In genomic region chr11:76268498-76268897, GRCh38 we compare ENCODE assay signal across 25 cellular contexts.
"Had no signal": no experiment of that assay in that cellular context is flagged by ENCODE, and none has a peak within 500 bp of the region (broad histone marks: within the 10 kb centered on the region; RNA-seq: fewer than 3 reads in every experiment).

No MANE protein-coding gene starts in this region.

- H3K9me3 ChIP-seq: left lung, ovary, right atrium auricular region, right lobe of liver, stomach, testis, thyroid gland, transverse colon, upper lobe of left lung had no signal

- DNase-seq: hypothalamus; immature natural killer cell; kidney; left colon; left lung; mesendoderm; naive B cell; natural killer cell; ovary; stimulated activated CD4-positive, alpha-beta T cell treated with anti-CD3 and anti-CD28 coated beads, Interleukin-12 subunit alpha, Interleukin-12 subunit beta, amount 100 ng/mL, for 4 hours; stimulated activated CD4-positive, alpha-beta T cell treated with anti-CD3 and anti-CD28 coated beads, Interleukin-15, amount 100 ng/mL, for 24 hours; stimulated activated CD4-positive, alpha-beta T cell treated with anti-CD3 and anti-CD28 coated beads, Interleukin-2, amount 100 ng/mL, for 24 hours; stimulated activated CD4-positive, alpha-beta T cell treated with anti-CD3 and anti-CD28 coated beads, Interleukin-4, amount 100 ng/mL, for 1 hour; stimulated activated naive B cell treated with anti-CD40 and anti-IgM and Interleukin-4, amounts not matched to agents 10 μg/mL and 1 μg/mL and 100 μg/mL, for 72 hours; stimulated activated naive CD8-positive, alpha-beta T cell treated with anti-CD3 and anti-CD28 coated beads, Interleukin-15, Interleukin-2, amounts not matched to agents 100 U/mL and 50 U/mL, for 24 hours; stomach; testis; transverse colon; upper lobe of left lung had no signal

- H3K27ac ChIP-seq: left lung, ovary, right atrium auricular region, stomach, thyroid gland, transverse colon, upper lobe of left lung had no signal

- H3K36me3 ChIP-seq: left lung, ovary, right atrium auricular region, right lobe of liver, stomach, thyroid gland, transverse colon, upper lobe of left lung had no signal

- FAIRE-seq: islet of Langerhans, kidney had no signal

- H3K4me1 ChIP-seq: left lung, thyroid gland, transverse colon had no signal

- ATAC-seq: left colon; left lung; natural killer cell; stimulated activated naive B cell treated with anti-CD40 and anti-IgM and Interleukin-4, amounts not matched to agents 10 μg/mL and 1 μg/mL and 100 μg/mL, for 72 hours; stimulated activated naive CD8-positive, alpha-beta T cell treated with anti-CD3 and anti-CD28 coated beads, Interleukin-15, Interleukin-2, amounts not matched to agents 100 U/mL and 50 U/mL, for 24 hours had no signal

- H3K4me3 ChIP-seq: left lung, lung, ovary, right atrium auricular region, right lobe of liver, skin epidermis, stomach, testis, thyroid gland, transverse colon, upper lobe of left lung had no signal

- H3K27me3 ChIP-seq: left lung, ovary, right atrium auricular region, right lobe of liver, stomach, testis, thyroid gland, transverse colon, upper lobe of left lung had no signal
